ENCODE assay signal across 30 cellular contexts in the genomic region with DNA sequence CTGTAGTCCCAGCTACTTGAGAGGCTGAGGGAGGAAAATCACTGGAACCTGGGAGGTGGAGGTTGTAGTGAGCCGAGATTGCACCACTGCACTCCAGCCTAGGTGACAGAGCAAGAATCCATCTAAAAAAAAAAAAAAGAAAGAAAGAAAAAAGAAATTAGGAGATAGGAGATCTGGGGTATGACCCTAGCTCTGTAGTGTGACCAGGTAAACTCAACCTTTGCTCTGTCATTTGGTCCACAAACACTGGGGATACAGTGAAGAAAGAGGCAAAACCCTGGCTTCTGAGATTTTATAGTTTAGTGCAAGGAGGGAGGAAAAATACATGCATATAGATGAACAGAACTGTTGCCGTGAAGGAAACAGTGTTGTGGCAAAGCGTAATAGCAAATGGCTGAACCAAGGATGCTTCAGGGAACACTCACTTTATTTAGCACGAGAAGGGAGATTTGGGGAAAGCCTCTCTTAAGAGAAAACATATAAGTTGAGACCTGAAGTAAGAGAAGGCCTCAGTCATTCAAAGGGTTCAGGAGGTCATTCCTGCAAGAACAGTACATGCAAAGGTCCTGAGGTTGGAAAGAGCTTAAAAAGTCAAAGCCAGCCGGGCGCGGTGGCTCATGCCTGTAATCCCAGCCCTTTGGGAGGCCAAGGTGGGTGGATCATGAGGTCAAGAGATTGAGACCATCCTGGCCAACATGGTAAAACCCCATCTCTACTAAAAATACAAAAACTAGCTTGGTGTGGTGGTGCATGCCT.
"Had no signal": no experiment of that assay in that cellular context is flagged by ENCODE, and none has a peak within 500 bp of the region (broad histone marks: within the 10 kb centered on the region; RNA-seq: fewer than 3 reads in every experiment).

No MANE protein-coding gene starts in this region.

- H3K36me3 ChIP-seq: neutrophil, spleen, stomach, thoracic aorta, thyroid gland, tibial nerve, upper lobe of left lung, vagina had no signal

- H3K27me3 ChIP-seq: neutrophil, spleen, stomach, thyroid gland, tibial nerve, upper lobe of left lung, vagina had no signal

- ATAC-seq: naive thymus-derived CD8-positive, alpha-beta T cell; natural killer cell treated with Interleukin-12 subunit alpha and Interleukin-12 subunit beta and Interleukin-15 and Interleukin-18, amount 100 ng/mL, for 72 hours; psoas muscle; right cardiac atrium; sciatic nerve; stimulated activated naive B cell treated with anti-CD40 and anti-IgM and Interleukin-4, amounts not matched to agents 10 μg/mL and 1 μg/mL and 100 μg/mL, for 72 hours had no signal

- H3K4me3 Mint-ChIP-seq: naive thymus-derived CD8-positive, alpha-beta T cell; natural killer cell treated with Interleukin-12 subunit alpha and Interleukin-12 subunit beta and Interleukin-15 and Interleukin-18, amount 100 ng/mL, for 72 hours; nephron progenitor cell; neural crest cell; stimulated activated naive B cell treated with anti-CD40 and anti-IgM and Interleukin-4, amounts not matched to agents 10 μg/mL and 1 μg/mL and 100 μg/mL, for 72 hours; stimulated activated naive CD8-positive, alpha-beta T cell treated with anti-CD3 and anti-CD28 coated beads, Interleukin-15, Interleukin-2, amounts not matched to agents 100 ng/mL and 50 ng/mL, for 24 hours had no signal

- FAIRE-seq: urothelium cell line had no signal

- H3K79me2 ChIP-seq: parathyroid adenoma had no signal

- H3K4me1 Mint-ChIP-seq: naive thymus-derived CD8-positive, alpha-beta T cell; stimulated activated naive B cell treated with anti-CD40 and anti-IgM and Interleukin-4, amounts not matched to agents 10 μg/mL and 1 μg/mL and 100 μg/mL, for 72 hours had no signal

- H3K9me3 ChIP-seq: neutrophil, psoas muscle, spleen, stomach, thoracic aorta, thyroid gland, tibial nerve, upper lobe of left lung, vagina had no signal

- H3K9me3 Mint-ChIP-seq: naive thymus-derived CD8-positive, alpha-beta T cell; natural killer cell treated with Interleukin-12 subunit alpha and Interleukin-12 subunit beta and Interleukin-15 and Interleukin-18, amount 100 ng/mL, for 72 hours; nephron progenitor cell; neural crest cell; stimulated activated naive B cell treated with anti-CD40 and anti-IgM and Interleukin-4, amounts not matched to agents 10 μg/mL and 1 μg/mL and 100 μg/mL, for 72 hours; stimulated activated naive CD8-positive, alpha-beta T cell treated with anti-CD3 and anti-CD28 coated beads, Interleukin-15, Interleukin-2, amounts not matched to agents 100 ng/mL and 50 ng/mL, for 24 hours had no signal

- DNase-seq: naive thymus-derived CD8-positive, alpha-beta T cell; nephron progenitor cell; nucleus accumbens; psoas muscle; spleen; stimulated activated CD4-positive, alpha-beta T cell treated with anti-CD3 and anti-CD28 coated beads, Interleukin-12 subunit alpha, Interleukin-12 subunit beta, amount 100 ng/mL, for 4 hours; stimulated activated CD4-positive, alpha-beta T cell treated with anti-CD3 and anti-CD28 coated beads, Interleukin-1b, Interleukin-23, amount 100 ng/mL, for 48 hours; stimulated activated CD4-positive, alpha-beta T cell treated with anti-CD3 and anti-CD28 coated beads, Interleukin-4, amount 100 ng/mL, for 1 hour; stimulated activated CD4-positive, alpha-beta T cell treated with anti-CD3 and anti-CD28 coated beads, Interleukin-4, amount 100 ng/mL, for 4 hours; stimulated activated CD8-positive, alpha-beta memory T cell treated with anti-CD3 and anti-CD28 coated beads, Interleukin-4, amount 100 ng/mL, for 48 hours; stimulated activated naive B cell treated with anti-CD40 and anti-IgM and Interleukin-4, amounts not matched to agents 10 μg/mL and 1 μg/mL and 100 μg/mL, for 72 hours; stimulated activated naive CD4-positive, alpha-beta T cell treated with Interleukin-2 at 50 U/mL for 16 hours; stomach; thyroid gland; trophoblast cell; upper lobe of left lung had no signal

- H3K27ac Mint-ChIP-seq: natural killer cell treated with Interleukin-12 subunit alpha and Interleukin-12 subunit beta and Interleukin-15 and Interleukin-18, amount 100 ng/mL, for 72 hours; nephron progenitor cell; progenitor cell of endocrine pancreas; stimulated activated naive B cell treated with anti-CD40 and anti-IgM and Interleukin-4, amounts not matched to agents 10 μg/mL and 1 μg/mL and 100 μg/mL, for 72 hours; stimulated activated naive CD8-positive, alpha-beta T cell treated with anti-CD3 and anti-CD28 coated beads, Interleukin-15, Interleukin-2, amounts not matched to agents 100 ng/mL and 50 ng/mL, for 24 hours had no signal

- H3K4me3 ChIP-seq: psoas muscle, skin epidermis, smooth muscle cell, spleen, stomach, thoracic aorta, thyroid gland, tibial nerve, upper lobe of left lung, vagina had no signal

- H3K4me1 ChIP-seq: parathyroid adenoma, psoas muscle, spleen, stomach, thyroid gland, tibial nerve, upper lobe of left lung, vagina had no signal

- H3K4me2 ChIP-seq: smooth muscle cell had no signal

- H3K27ac ChIP-seq: neutrophil, parathyroid adenoma, psoas muscle, skin epidermis, spleen, stomach, thoracic aorta, thyroid gland, tibial nerve, upper lobe of left lung, vagina had no signal

- H3K27me3 Mint-ChIP-seq: naive thymus-derived CD8-positive, alpha-beta T cell; natural killer cell treated with Interleukin-12 subunit alpha and Interleukin-12 subunit beta and Interleukin-15 and Interleukin-18, amount 100 ng/mL, for 72 hours; progenitor cell of endocrine pancreas; stimulated activated naive B cell treated with anti-CD40 and anti-IgM and Interleukin-4, amounts not matched to agents 10 μg/mL and 1 μg/mL and 100 μg/mL, for 72 hours; stimulated activated naive CD8-positive, alpha-beta T cell treated with anti-CD3 and anti-CD28 coated beads, Interleukin-15, Interleukin-2, amounts not matched to agents 100 ng/mL and 50 ng/mL, for 24 hours had no signal

- H3K9ac ChIP-seq: parathyroid adenoma had no signal

- H3K36me3 Mint-ChIP-seq: natural killer cell treated with Interleukin-12 subunit alpha and Interleukin-12 subunit beta and Interleukin-15 and Interleukin-18, amount 100 ng/mL, for 72 hours; stimulated activated naive B cell treated with anti-CD40 and anti-IgM and Interleukin-4, amounts not matched to agents 10 μg/mL and 1 μg/mL and 100 μg/mL, for 72 hours had no signal

- H2AFZ ChIP-seq: parathyroid adenoma had no signal
